23 cellular contexts compared by ENCODE assay signal in genomic region chr16:49586466-49586865, GRCh38.
A peak's percentile ranks its signal among the peaks of the same experiment; 100 is the strongest.
DNase-seq lines count a peak whose midpoint lies in the region; ATAC-seq and TF ChIP-seq lines count a peak whose summit lies in the region.
"Had no signal": no experiment of that assay in that cellular context is flagged by ENCODE, and none has a peak within 500 bp of the region (broad histone marks: within the 10 kb centered on the region; RNA-seq: fewer than 3 reads in every experiment).

No MANE protein-coding gene starts in this region.

- H3K36me3 ChIP-seq in RWPE2 (ENCODE audit: low read depth) (no peaks in the 10 kb centered on the region), psoas muscle (ENCODE audit: insufficient read depth in 1 of 2, low read depth in 1 of 2) (no peaks in the 10 kb centered on the region)
- H3K36me3 ChIP-seq: BE2C, vagina had no signal

- H3K4me1 ChIP-seq in RWPE2 (ENCODE audit: insufficient read depth, poor library complexity, severe bottlenecking) = no peaks in the 10 kb centered on the region
- peaks cover 25% of the 10 kb centered on the region for H3K4me1 ChIP-seq in psoas muscle
- H3K4me1 ChIP-seq: BE2C, vagina had no signal

- no peak overlapping the region for H3K27ac ChIP-seq in RWPE2 (ENCODE audit: poor library complexity, severe bottlenecking)
- peak overlapping the region; percentile 33 for H3K27ac ChIP-seq in psoas muscle
- H3K27ac ChIP-seq: vagina had no signal

- H3K9me3 Mint-ChIP-seq in activated CD8-positive, alpha-beta T cell treated with anti-CD3 and anti-CD28 coated beads for 36 hours = no peaks in the 10 kb centered on the region
- H3K9me3 Mint-ChIP-seq: activated B cell treated with CpG ODN at 0.5 μM for 24 hours; activated naive CD4-positive, alpha-beta T cell treated with anti-CD3 and anti-CD28 coated beads, Interleukin-2, amount 50 U/mL, for 72 hours; activated T-helper 2 cell treated with anti-CD3 and anti-CD28 coated beads, Interferon-gamma antibody, Interleukin-2, Interleukin-4, amounts not matched to agents 10 μg/mL and 5 μg/mL and 100 μg/mL, durations not matched to agents 14 hours and 24 hours and 36 hours; central memory CD8-positive, alpha-beta T cell; mesothelial cell of epicardium; natural killer cell had no signal

- no peak for ATAC-seq in RWPE2 (ENCODE audit: low read depth)
- peak; percentile 80 to 85 (median 82) for ATAC-seq in psoas muscle
- ATAC-seq in activated CD8-positive, alpha-beta T cell treated with anti-CD3 and anti-CD28 coated beads for 36 hours = no peak
- ATAC-seq: activated naive CD4-positive, alpha-beta T cell treated with anti-CD3 and anti-CD28 coated beads, Interleukin-2, amount 50 U/mL, for 72 hours; left colon; natural killer cell had no signal

- H3K9me3 ChIP-seq in RWPE2 (ENCODE audit: severe bottlenecking) (no peaks in the 10 kb centered on the region), psoas muscle (no peaks in the 10 kb centered on the region)
- H3K9me3 ChIP-seq: BE2C, vagina had no signal

- H3K27me3 ChIP-seq in RWPE2 (ENCODE audit: insufficient read depth, poor library complexity, severe bottlenecking) = peaks cover 5% of the 10 kb centered on the region
- no peaks in the 10 kb centered on the region for H3K27me3 ChIP-seq in psoas muscle (ENCODE audit: insufficient read depth in 3 of 3, low read length in 2 of 3)
- H3K27me3 ChIP-seq: BE2C, vagina had no signal

- H3K4me3 ChIP-seq in RWPE2 (ENCODE audit: severe bottlenecking) = no peak overlapping the region
- peak overlapping the region; percentile 38 for H3K4me3 ChIP-seq in psoas muscle
- H3K4me3 ChIP-seq: vagina had no signal

- H3K4me3 Mint-ChIP-seq in activated CD8-positive, alpha-beta T cell treated with anti-CD3 and anti-CD28 coated beads for 36 hours = no peak overlapping the region
- H3K4me3 Mint-ChIP-seq: activated B cell treated with CpG ODN at 0.5 μM for 24 hours; central memory CD8-positive, alpha-beta T cell; mesothelial cell of epicardium; natural killer cell had no signal

- no peaks in the 10 kb centered on the region for H3K36me3 Mint-ChIP-seq in activated CD8-positive, alpha-beta T cell treated with anti-CD3 and anti-CD28 coated beads for 36 hours (ENCODE audit: low read depth)
- H3K36me3 Mint-ChIP-seq: activated naive CD4-positive, alpha-beta T cell treated with anti-CD3 and anti-CD28 coated beads, Interleukin-2, amount 50 U/mL, for 72 hours; mesothelial cell of epicardium; natural killer cell had no signal

- no peak for TF ChIP-seq CTCF in RWPE2 (IDR thresholded peaks at IDR 0.05; ENCODE audit: poor library complexity, severe bottlenecking)
- TF ChIP-seq CTCF in psoas muscle (IDR thresholded peaks at IDR 0.05) = no peak
- TF ChIP-seq CTCF in activated CD8-positive, alpha-beta T cell treated with anti-CD3 and anti-CD28 coated beads for 36 hours (IDR thresholded peaks at IDR 0.05) = no peak

- no peaks in the 10 kb centered on the region for H3K4me1 Mint-ChIP-seq in activated CD8-positive, alpha-beta T cell treated with anti-CD3 and anti-CD28 coated beads for 36 hours (ENCODE audit: low read depth)
- H3K4me1 Mint-ChIP-seq: activated B cell treated with CpG ODN at 0.5 μM for 24 hours; central memory CD8-positive, alpha-beta T cell; mesothelial cell of epicardium; natural killer cell had no signal

- DNase-seq in DMS 273 (lab: John Stamatoyannopoulos, UW; ENCODE audit: unreplicated experiment) (peak; percentile 95), RWPE2 (ENCODE audit: low spot score) (peak; percentile 19), kidney glomerular epithelial cell (lab: John Stamatoyannopoulos, UW) (peak; percentile 3), psoas muscle (no peak), NCI-H1105 (lab: John Stamatoyannopoulos, UW) (no peak), globus pallidus (ENCODE audit: low spot score) (no peak)
- DNase-seq in activated CD8-positive, alpha-beta T cell treated with anti-CD3 and anti-CD28 coated beads for 36 hours = no peak
- DNase-seq in activated CD4-positive, alpha-beta T cell treated with anti-CD3 and anti-CD28 coated beads, Interleukin-2, amount 50 U/mL, for 4 hours = no peak
- DNase-seq: activated B cell treated with CpG ODN at 0.5 μM for 24 hours, BE2C, GF-D8, KG1, left colon, natural killer cell, NCI-H1436 treated with DMSO at 0.1 percent for 48 hours, NCI-H748 treated with DMSO at 0.1 percent for 48 hours, posterior cingulate gyrus, SW 1271 had no signal

- 25 to 55% (median 27%) methylated on average over 18 of the region's 18 CpGs for WGBS in psoas muscle, 3 donors

- intact Hi-C loops in psoas muscle (cut with DNase I) = no loop called here
- intact Hi-C loops in activated CD8-positive, alpha-beta T cell treated with anti-CD3 and anti-CD28 coated beads for 36 hours (cut with micrococcal nuclease) = no loop called here

- H3K27ac Mint-ChIP-seq in activated CD8-positive, alpha-beta T cell treated with anti-CD3 and anti-CD28 coated beads for 36 hours = no peak overlapping the region
- H3K27ac Mint-ChIP-seq: activated B cell treated with CpG ODN at 0.5 μM for 24 hours; activated naive CD4-positive, alpha-beta T cell treated with anti-CD3 and anti-CD28 coated beads, Interleukin-2, amount 50 U/mL, for 72 hours; activated T-helper 2 cell treated with anti-CD3 and anti-CD28 coated beads, Interferon-gamma antibody, Interleukin-2, Interleukin-4, amounts not matched to agents 10 μg/mL and 5 μg/mL and 100 μg/mL, durations not matched to agents 14 hours and 24 hours and 36 hours; mesothelial cell of epicardium; natural killer cell had no signal

- CTCF ChIA-PET in activated CD8-positive, alpha-beta T cell treated with anti-CD3 and anti-CD28 coated beads for 36 hours (lab: Charles Lee) = no interaction called here

- POLR2A ChIA-PET in activated CD8-positive, alpha-beta T cell treated with anti-CD3 and anti-CD28 coated beads for 36 hours (lab: Charles Lee) = no interaction called here

- H3K27me3 Mint-ChIP-seq in activated CD8-positive, alpha-beta T cell treated with anti-CD3 and anti-CD28 coated beads for 36 hours = no peaks in the 10 kb centered on the region

Comparison
In these comparisons a context has a peak if more than half of its experiments do, and no peak if none do; other contexts are left out.
1. DNase-seq: peak in DMS 273 (single experiment), RWPE2 (single experiment) and kidney glomerular epithelial cell (single experiment); none in psoas muscle (0 of 2), activated CD8-positive, alpha-beta T cell treated with anti-CD3 and anti-CD28 coated beads for 36 hours (single experiment), NCI-H1105 (single experiment), activated CD4-positive, alpha-beta T cell treated with anti-CD3 and anti-CD28 coated beads, Interleukin-2, amount 50 U/mL, for 4 hours (0 of 2) and globus pallidus (single experiment).
2. ATAC-seq: peak in psoas muscle (4 of 4); none in RWPE2 (single experiment) and activated CD8-positive, alpha-beta T cell treated with anti-CD3 and anti-CD28 coated beads for 36 hours (single experiment).